18 cellular contexts compared by ENCODE assay signal in genomic region chr13:43180837-43181236, GRCh38.
DNase-seq lines count a peak whose midpoint lies in the region; ATAC-seq and TF ChIP-seq lines count a peak whose summit lies in the region.
"Had no signal": no experiment of that assay in that cellular context is flagged by ENCODE, and none has a peak within 500 bp of the region (broad histone marks: within the 10 kb centered on the region; RNA-seq: fewer than 3 reads in every experiment).

No MANE protein-coding gene starts in this region.

- no peak overlapping the region for H2BK5ac ChIP-seq in IMR-90 (ENCODE audit: low read depth, low read length, poor library complexity, severe bottlenecking)

- H3K4me3 ChIP-seq in GM06990 (replicated peaks; ENCODE audit: low read depth, low read length): no peak overlapping the region
- H3K4me3 ChIP-seq in IMR-90 (ENCODE audit: insufficient read depth, low read depth, low read length): no peak overlapping the region
- no peak overlapping the region for H3K4me3 ChIP-seq in esophagus muscularis mucosa
- H3K4me3 ChIP-seq in spleen: no peak overlapping the region
- H3K4me3 ChIP-seq in ovary: no peak overlapping the region
- H3K4me3 ChIP-seq: GM12878, GM23248 had no signal

- H3K79me1 ChIP-seq in IMR-90 (ENCODE audit: low read depth in 1 of 2, low read length in 2 of 2): no peaks in the 10 kb centered on the region

- ATAC-seq in IMR-90 (ENCODE audit: low read depth) (no peak), HG02642 (IDR thresholded peaks at IDR 0.05; ENCODE audit: poor library complexity, unreplicated experiment) (no peak)
- ATAC-seq: GM12878 had no signal

- no TSS peak for BruUV-seq in IMR-90 (replicated peaks; lab: Mats Ljungman, UMichigan)

- H4K20me1 ChIP-seq in IMR-90 (ENCODE audit: insufficient read depth, low read length): no peaks in the 10 kb centered on the region

- no peak overlapping the region for H3K14ac ChIP-seq in IMR-90 (replicated peaks; ENCODE audit: low read depth, low read length)

- DNase-seq in GM06990 (ENCODE audit: extremely low read depth, insufficient read length) (peak; percentile 4), IMR-90 (no peak), esophagus muscularis mucosa (ENCODE audit: extremely low spot score) (peak; percentile 86), spleen (peak; percentile 73), ovary (no peak), NCI-H748 treated with DMSO at 0.1 percent for 48 hours (lab: John Stamatoyannopoulos, UW) (no peak)
- no peak for DNase-seq in activated CD4-positive, CD25-positive, alpha-beta regulatory T cell treated with anti-CD3 and anti-CD28 coated beads, Interleukin-2, amount 50 U/mL, for 72 hours
- DNase-seq: Caco-2; CD8-positive, alpha-beta memory T cell; DND-41; GDM1; GM23248; HCEC 1CT; HFFc6; KG1 had no signal

- no peaks in the 10 kb centered on the region for H3K27me3 ChIP-seq in GM06990 (replicated peaks; ENCODE audit: control insufficient read depth, insufficient read depth, low read length)
- H3K27me3 ChIP-seq in IMR-90 (ENCODE audit: control insufficient read depth, insufficient read depth, low read length): no peaks in the 10 kb centered on the region
- no peaks in the 10 kb centered on the region for H3K27me3 ChIP-seq in esophagus muscularis mucosa
- H3K27me3 ChIP-seq in spleen (replicated peaks in 1 of 7): no peaks in the 10 kb centered on the region
- no peaks in the 10 kb centered on the region for H3K27me3 ChIP-seq in ovary

- no peak overlapping the region for H3K4me2 ChIP-seq in IMR-90 (ENCODE audit: low read depth, low read length)

- H3K9ac ChIP-seq in IMR-90 (ENCODE audit: low read depth, low read length): no peak overlapping the region
- H3K9ac ChIP-seq: GM23248 had no signal

- 90% methylated on average over 16 of the region's 16 CpGs; no CpG with 5 or more reads in 1 of the 2 experiments for WGBS in IMR-90 (ENCODE audit: extremely low coverage in 2 of 2, insufficient read length in 1 of 2), 2 experiments
- 83% methylated on average over 8 of the region's 16 CpGs for WGBS in esophagus muscularis mucosa
- 88 to 92% (median 89%) methylated on average over 15 to 16 of the region's 16 CpGs for WGBS in spleen, 5 donors
- WGBS in ovary, 3 donors: 90 to 92% (median 92%) methylated on average over 16 of the region's 16 CpGs

- no peak overlapping the region for H3K56ac ChIP-seq in IMR-90 (ENCODE audit: extremely low read depth, insufficient read depth, low read length)

- H3K9me3 ChIP-seq in IMR-90 (ENCODE audit: control insufficient read depth, insufficient read depth, low read length): peaks cover 2% of the 10 kb centered on the region; the same call in 1 of the 2 replicates
- H3K9me3 ChIP-seq in esophagus muscularis mucosa: no peaks in the 10 kb centered on the region
- H3K9me3 ChIP-seq in spleen: no peaks in the 10 kb centered on the region
- no peaks in the 10 kb centered on the region for H3K9me3 ChIP-seq in ovary
- H3K9me3 ChIP-seq: Caco-2 had no signal

- no peak overlapping the region for H3K23ac ChIP-seq in IMR-90 (ENCODE audit: low read depth, low read length)

- TF ChIP-seq POLR2A in IMR-90 (IDR thresholded peaks at IDR 0.05; ENCODE audit: low read depth, low read length) (no peak), esophagus muscularis mucosa (IDR thresholded peaks at IDR 0.05; ENCODE audit: low read depth) (no peak), spleen (IDR thresholded peaks at IDR 0.05) (no peak), ovary (IDR thresholded peaks at IDR 0.05) (no peak)

- TF ChIP-seq CTCF in GM06990 (IDR thresholded peaks at IDR 0.05; ENCODE audit: insufficient read depth, low read length, poor library complexity, severe bottlenecking) (no peak), IMR-90 (conservative IDR thresholded peaks at IDR 0.05; ENCODE audit: low read depth, low read length) (no peak), esophagus muscularis mucosa (IDR thresholded peaks at IDR 0.05) (no peak), spleen (IDR thresholded peaks at IDR 0.05 in 8 of 11, conservative IDR thresholded peaks at IDR 0.05 in 3 of 11) (no peak), ovary (IDR thresholded peaks at IDR 0.05) (no peak)

- CTCF ChIA-PET in IMR-90 (lab: Yijun Ruan, JAX): no interaction called here

- H3K4ac ChIP-seq in IMR-90 (ENCODE audit: low read depth, low read length): no peak overlapping the region

- TF ChIP-seq EP300 in esophagus muscularis mucosa (IDR thresholded peaks at IDR 0.05) (no peak), ovary (IDR thresholded peaks at IDR 0.05) (no peak)

- H4K8ac ChIP-seq in IMR-90 (ENCODE audit: low read depth in 2 of 2, low read length in 2 of 2): no peak overlapping the region

- H2BK15ac ChIP-seq in IMR-90 (ENCODE audit: low read depth, low read length): no peak overlapping the region

- intact Hi-C loops in IMR-90 (cut with micrococcal nuclease): no loop called here
- intact Hi-C loops in esophagus muscularis mucosa (cut with DNase I): no loop called here
- intact Hi-C loops in spleen (cut with DNase I; ENCODE audit: low total_unique reads): no loop called here
- intact Hi-C loops in ovary (cut with DNase I): no loop called here

- H2BK120ac ChIP-seq in IMR-90 (ENCODE audit: low read depth, low read length): no peak overlapping the region

- peak overlapping the region; percentile 51 for H2AFZ ChIP-seq in IMR-90 (replicated peaks; ENCODE audit: low read length, poor library complexity)
- H2AFZ ChIP-seq: GM23248 had no signal

- TF ChIP-seq RAD21 in IMR-90 (IDR thresholded peaks at IDR 0.05; ENCODE audit: low read length): no peak

- no peak overlapping the region for H4K5ac ChIP-seq in IMR-90 (ENCODE audit: low read depth, low read length)

- no peaks in the 10 kb centered on the region for H3K9me1 ChIP-seq in IMR-90 (ENCODE audit: insufficient read depth, low read length)

- no peak overlapping the region for H2AK9ac ChIP-seq in IMR-90 (replicated peaks; ENCODE audit: low read depth, low read length, poor library complexity)

- H3K36me3 ChIP-seq in GM06990 (ENCODE audit: control insufficient read depth, insufficient read depth, low read length): no peaks in the 10 kb centered on the region
- H3K36me3 ChIP-seq in IMR-90 (ENCODE audit: control insufficient read depth, insufficient read depth, low read length): no peaks in the 10 kb centered on the region
- H3K36me3 ChIP-seq in esophagus muscularis mucosa: no peaks in the 10 kb centered on the region
- no peaks in the 10 kb centered on the region for H3K36me3 ChIP-seq in spleen
- no peaks in the 10 kb centered on the region for H3K36me3 ChIP-seq in ovary

- dilution Hi-C loops in IMR-90 (cut with HindIII; ENCODE audit: low sequenced_read_pairs, unreplicated experiment): no loop called here

- no peak overlapping the region; the same call in 1 of the 2 replicates for H2AK5ac ChIP-seq in IMR-90 (ENCODE audit: low read depth, low read length)

- no peak overlapping the region for H2BK20ac ChIP-seq in IMR-90 (ENCODE audit: low read depth, low read length)

- H3K27ac ChIP-seq in IMR-90 (ENCODE audit: insufficient read depth, low read length) (no peak overlapping the region), esophagus muscularis mucosa (replicated peaks in 1 of 4) (no peak overlapping the region), spleen (no peak overlapping the region), ovary (no peak overlapping the region)
- H3K27ac ChIP-seq: 22Rv1, GM23248 had no signal

- H3K4me1 ChIP-seq in IMR-90 (ENCODE audit: control insufficient read depth, insufficient read depth, low read length): no peaks in the 10 kb centered on the region
- H3K4me1 ChIP-seq in esophagus muscularis mucosa: no peaks in the 10 kb centered on the region
- H3K4me1 ChIP-seq in spleen: no peaks in the 10 kb centered on the region
- no peaks in the 10 kb centered on the region for H3K4me1 ChIP-seq in ovary (ENCODE audit: insufficient read depth)

- H3K18ac ChIP-seq in IMR-90 (ENCODE audit: low read depth, low read length): no peak overlapping the region

- POLR2A ChIA-PET in IMR-90 (lab: Charles Lee; ENCODE audit: unreplicated experiment): no interaction called here

- in situ Hi-C loops in IMR-90 (cut with MboI; ENCODE audit: low sequenced_read_pairs): no loop called here

- no peak overlapping the region for H4K91ac ChIP-seq in IMR-90 (ENCODE audit: insufficient read depth, low read depth, low read length)

TF ChIP-seq in IMR-90, 13 proteins besides CTCF, POLR2A, EP300 and RAD21:
- no peak for TF ChIP-seq USF2 (IDR thresholded peaks at IDR 0.05; ENCODE audit: low read depth, low read length)
- TF ChIP-seq FOS (IDR thresholded peaks at IDR 0.05; ENCODE audit: low read depth, low read length): no peak
- no peak for TF ChIP-seq CHD1 (IDR thresholded peaks at IDR 0.05; ENCODE audit: low read depth, low read length)
- TF ChIP-seq RCOR1 (IDR thresholded peaks at IDR 0.05; ENCODE audit: insufficient replicate concordance, low read length): no peak
- no peak for TF ChIP-seq MAFK (IDR thresholded peaks at IDR 0.05; ENCODE audit: low read depth, low read length)
- TF ChIP-seq MAZ (IDR thresholded peaks at IDR 0.05; ENCODE audit: borderline replicate concordance, low read depth, low read length): no peak
- no peak for TF ChIP-seq MXI1 (IDR thresholded peaks at IDR 0.05; ENCODE audit: borderline replicate concordance, low read depth, low read length)
- no peak for TF ChIP-seq NFE2L2 (IDR thresholded peaks at IDR 0.05; ENCODE audit: low read depth, low read length)
- TF ChIP-seq CEBPB (IDR thresholded peaks at IDR 0.05; ENCODE audit: low read depth, low read length): no peak
- no peak for TF ChIP-seq SMC3 (IDR thresholded peaks at IDR 0.05; ENCODE audit: low read depth, low read length)
- TF ChIP-seq ELK1 (IDR thresholded peaks at IDR 0.05; ENCODE audit: borderline replicate concordance, low read depth, low read length): no peak
- TF ChIP-seq RFX5 (IDR thresholded peaks at IDR 0.05; ENCODE audit: low read depth, low read length): no peak
- TF ChIP-seq BHLHE40 (IDR thresholded peaks at IDR 0.05; ENCODE audit: low read depth, low read length): no peak

Comparison
In these comparisons a context has a peak if more than half of its experiments do, and no peak if none do; other contexts are left out.
1. DNase-seq: peak in GM06990 (single experiment), esophagus muscularis mucosa (single experiment) and spleen (single experiment); none in IMR-90 (single experiment), ovary (0 of 5), activated CD4-positive, CD25-positive, alpha-beta regulatory T cell treated with anti-CD3 and anti-CD28 coated beads, Interleukin-2, amount 50 U/mL, for 72 hours (single experiment) and NCI-H748 treated with DMSO at 0.1 percent for 48 hours (single experiment).